ENCODE assay signal across 9 cellular contexts in the genomic region with DNA sequence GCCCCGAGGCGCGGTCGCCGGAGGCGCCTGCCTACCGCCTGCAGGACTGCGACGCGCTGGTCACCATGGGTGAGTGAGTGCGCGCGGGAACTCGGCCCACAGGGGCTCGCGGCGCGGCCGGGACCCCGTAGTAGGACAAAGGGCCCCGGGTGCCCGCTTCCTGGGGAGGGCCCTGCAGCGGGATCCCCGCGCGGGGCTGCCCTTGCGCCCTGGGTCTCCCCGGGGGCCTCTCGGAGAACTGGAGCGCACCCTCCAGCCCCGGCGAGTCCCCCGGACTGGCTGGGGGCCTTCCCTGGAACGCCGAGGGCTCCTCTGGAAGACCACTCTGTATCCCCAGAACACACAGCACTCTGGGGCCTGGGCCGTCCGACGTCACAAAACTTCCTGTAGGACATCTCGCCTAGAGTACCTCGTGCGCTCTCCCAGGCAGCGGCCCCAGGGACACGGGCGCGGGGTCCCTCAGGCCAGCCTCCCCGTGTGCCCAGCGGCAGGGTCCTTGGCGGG.
A peak's percentile ranks its signal among the peaks of the same experiment; 100 is the strongest.
DNase-seq lines count a peak whose midpoint lies in the region; ATAC-seq and TF ChIP-seq lines count a peak whose summit lies in the region.
"Had no signal": no experiment of that assay in that cellular context is flagged by ENCODE, and none has a peak within 500 bp of the region (broad histone marks: within the 10 kb centered on the region; RNA-seq: fewer than 3 reads in every experiment).

No MANE protein-coding gene starts in this region.

- H3K27ac ChIP-seq in parathyroid adenoma = peak overlapping the region; percentile 24

- no peaks in the 10 kb centered on the region for H3K79me2 ChIP-seq in parathyroid adenoma

- no peaks in the 10 kb centered on the region for H3K27me3 ChIP-seq in parathyroid adenoma (ENCODE audit: control insufficient read depth, insufficient read depth, low read length)

- no peak overlapping the region for H3K9ac ChIP-seq in parathyroid adenoma

- peak overlapping the region; percentile 94 for H3K27ac Mint-ChIP-seq in dendritic cell treated with granulocyte-macrophage colony-stimulating factor and Interleukin-4, amounts not matched to agents 40 ng/mL and 50 ng/mL, for 4 days

- no peaks in the 10 kb centered on the region for H3K9me3 ChIP-seq in parathyroid adenoma (ENCODE audit: control insufficient read depth, low read length)

- intact Hi-C loops in dendritic cell treated with granulocyte-macrophage colony-stimulating factor and Interleukin-4, amounts not matched to agents 40 ng/mL and 50 ng/mL, for 4 days (cut with micrococcal nuclease) = loop anchor here (10.0 kb wide), 1 partner anchor 60 kb away; no protein-coding TSS in a partner anchor

- H2AFZ ChIP-seq in parathyroid adenoma = no peak overlapping the region

- no peaks in the 10 kb centered on the region for H3K36me3 ChIP-seq in parathyroid adenoma (ENCODE audit: control insufficient read depth, insufficient read depth, low read length)

- peak overlapping the region; percentile 56 for H3K4me3 ChIP-seq in parathyroid adenoma (ENCODE audit: low read depth, low read length)

- ATAC-seq in GM19455 (IDR thresholded peaks at IDR 0.05; ENCODE audit: unreplicated experiment) (peak; percentile 28), HG03457 (IDR thresholded peaks at IDR 0.05; ENCODE audit: unreplicated experiment) (peak; percentile 6)

- DNase-seq in NCI-H2107 (lab: John Stamatoyannopoulos, UW) (no peak), NOMO-1 (lab: John Stamatoyannopoulos, UW; ENCODE audit: unreplicated experiment in 2 of 2) (no peak), NCI-H1417 treated with DMSO at 0.1 percent for 48 hours (lab: John Stamatoyannopoulos, UW) (no peak)
- no peak for DNase-seq in stimulated activated CD4-positive, alpha-beta T cell treated with anti-CD3 and anti-CD28 coated beads, Interleukin-4, amount 100 ng/mL, for 24 hours

- H3K4me1 Mint-ChIP-seq in dendritic cell treated with granulocyte-macrophage colony-stimulating factor and Interleukin-4, amounts not matched to agents 40 ng/mL and 50 ng/mL, for 4 days (ENCODE audit: low read depth) = peaks cover 39% of the 10 kb centered on the region

- H3K4me1 ChIP-seq in parathyroid adenoma = no peaks in the 10 kb centered on the region

- H3K36me3 Mint-ChIP-seq in dendritic cell treated with granulocyte-macrophage colony-stimulating factor and Interleukin-4, amounts not matched to agents 40 ng/mL and 50 ng/mL, for 4 days (ENCODE audit: low read depth) = peaks cover 36% of the 10 kb centered on the region

- H3K9me3 Mint-ChIP-seq in dendritic cell treated with granulocyte-macrophage colony-stimulating factor and Interleukin-4, amounts not matched to agents 40 ng/mL and 50 ng/mL, for 4 days = no peaks in the 10 kb centered on the region
- H3K9me3 Mint-ChIP-seq: T-cell had no signal

- H3K27me3 Mint-ChIP-seq in dendritic cell treated with granulocyte-macrophage colony-stimulating factor and Interleukin-4, amounts not matched to agents 40 ng/mL and 50 ng/mL, for 4 days = no peaks in the 10 kb centered on the region
- H3K27me3 Mint-ChIP-seq: T-cell had no signal

- H3K4me3 Mint-ChIP-seq in dendritic cell treated with granulocyte-macrophage colony-stimulating factor and Interleukin-4, amounts not matched to agents 40 ng/mL and 50 ng/mL, for 4 days = peak overlapping the region; percentile 84

- peak overlapping the region; percentile 67 for H3K4me2 ChIP-seq in parathyroid adenoma (ENCODE audit: low read length)

- TF ChIP-seq CTCF in parathyroid adenoma (IDR thresholded peaks at IDR 0.05) = no peak
